1 cellular context compared by ENCODE assay signal in genomic region chr2:61178603-61179545, GRCh38.
A peak's percentile ranks its signal among the peaks of the same experiment; 100 is the strongest.
TF ChIP-seq lines count a peak whose summit lies in the region.

No MANE protein-coding gene starts in this region.

TF ChIP-seq in HepG2, 621 proteins besides CTCF, POLR2A, EP300 and RAD21 (continued from another document and continues in another):
- no peak for TF ChIP-seq CREB1 (IDR thresholded peaks at IDR 0.05)
- TF ChIP-seq CREB1 (CRISPR knock-in tag; IDR thresholded peaks at IDR 0.05): no peak
- TF ChIP-seq, protein P1, sequence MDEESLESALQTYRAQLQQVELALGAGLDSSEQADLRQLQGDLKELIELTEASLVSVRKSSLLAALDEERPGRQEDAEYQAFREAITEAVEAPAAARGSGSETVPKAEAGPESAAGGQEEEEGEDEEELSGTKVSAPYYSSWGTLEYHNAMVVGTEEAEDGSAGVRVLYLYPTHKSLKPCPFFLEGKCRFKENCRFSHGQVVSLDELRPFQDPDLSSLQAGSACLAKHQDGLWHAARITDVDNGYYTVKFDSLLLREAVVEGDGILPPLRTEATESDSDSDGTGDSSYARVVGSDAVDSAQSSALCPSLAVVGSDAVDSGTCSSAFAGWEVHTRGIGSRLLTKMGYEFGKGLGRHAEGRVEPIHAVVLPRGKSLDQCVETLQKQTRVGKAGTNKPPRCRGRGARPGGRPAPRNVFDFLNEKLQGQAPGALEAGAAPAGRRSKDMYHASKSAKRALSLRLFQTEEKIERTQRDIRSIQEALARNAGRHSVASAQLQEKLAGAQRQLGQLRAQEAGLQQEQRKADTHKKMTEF (CRISPR knock-in tag; IDR thresholded peaks at IDR 0.05): no peak
- no peak for TF ChIP-seq DBP (CRISPR knock-in tag; IDR thresholded peaks at IDR 0.05; ENCODE audit: not compliant biosample characterization)
- peak; percentile 27; the same call in 1 of the 2 replicates for TF ChIP-seq ZNF275 (CRISPR knock-in tag; IDR thresholded peaks at IDR 0.05; ENCODE audit: borderline replicate concordance)
- TF ChIP-seq DNMT1 (CRISPR knock-in tag; IDR thresholded peaks at IDR 0.05): 0 out of 2 replicates have a peak, but pooled peaks have one; percentile 45
- peak; percentile 35; the same call in 1 of the 2 replicates for TF ChIP-seq SALL1 (CRISPR knock-in tag; IDR thresholded peaks at IDR 0.05)
- TF ChIP-seq ZNF629 (CRISPR knock-in tag; conservative IDR thresholded peaks at IDR 0.05): no peak
- TF ChIP-seq JUN (CRISPR knock-in tag; IDR thresholded peaks at IDR 0.05): no peak
- TF ChIP-seq ZNF558 (CRISPR knock-in tag; IDR thresholded peaks at IDR 0.05; ENCODE audit: borderline replicate concordance): no peak
- TF ChIP-seq REL (CRISPR knock-in tag; conservative IDR thresholded peaks at IDR 0.05): no peak
- TF ChIP-seq, protein P2, sequence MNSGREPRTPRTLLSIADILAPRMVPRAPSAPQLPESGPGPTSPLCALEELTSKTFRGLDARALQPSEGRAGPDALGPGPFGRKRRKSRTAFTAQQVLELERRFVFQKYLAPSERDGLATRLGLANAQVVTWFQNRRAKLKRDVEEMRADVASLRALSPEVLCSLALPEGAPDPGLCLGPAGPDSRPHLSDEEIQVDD (CRISPR knock-in tag; IDR thresholded peaks at IDR 0.05; ENCODE audit: borderline replicate concordance): no peak
- TF ChIP-seq ZNF451 (CRISPR knock-in tag; IDR thresholded peaks at IDR 0.05): no peak
- no peak for TF ChIP-seq CEBPZ (IDR thresholded peaks at IDR 0.05; ENCODE audit: low read length)
- no peak for TF ChIP-seq ZNF547 (CRISPR knock-in tag; IDR thresholded peaks at IDR 0.05)
- TF ChIP-seq ZNF879 (CRISPR knock-in tag; IDR thresholded peaks at IDR 0.05): 0 out of 2 replicates have a peak, but pooled peaks have one; percentile 37
- no peak for TF ChIP-seq TOE1 (CRISPR knock-in tag; IDR thresholded peaks at IDR 0.05)
- no peak for TF ChIP-seq ZNF740 (CRISPR knock-in tag; IDR thresholded peaks at IDR 0.05)
- no peak for TF ChIP-seq GFI1 (CRISPR knock-in tag; IDR thresholded peaks at IDR 0.05; ENCODE audit: borderline replicate concordance)
- TF ChIP-seq ARID4A (CRISPR knock-in tag; IDR thresholded peaks at IDR 0.05; ENCODE audit: borderline replicate concordance): no peak
- no peak for TF ChIP-seq ZFAT (CRISPR knock-in tag; conservative IDR thresholded peaks at IDR 0.05)
- TF ChIP-seq ZNF230 (CRISPR knock-in tag; IDR thresholded peaks at IDR 0.05): no peak
- TF ChIP-seq PRPF4 (IDR thresholded peaks at IDR 0.05; ENCODE audit: low read depth, low read length, poor library complexity, severe bottlenecking): peak; percentile 87
- TF ChIP-seq KDM3A (CRISPR knock-in tag; IDR thresholded peaks at IDR 0.05; ENCODE audit: low read depth): no peak
- peak; percentile 96 for TF ChIP-seq ZBTB38 (CRISPR knock-in tag; IDR thresholded peaks at IDR 0.05)
- TF ChIP-seq NR0B2 (CRISPR knock-in tag; IDR thresholded peaks at IDR 0.05): no peak
- TF ChIP-seq MTA1 (CRISPR knock-in tag; IDR thresholded peaks at IDR 0.05; ENCODE audit: borderline replicate concordance): no peak
- TF ChIP-seq, protein P3, sequence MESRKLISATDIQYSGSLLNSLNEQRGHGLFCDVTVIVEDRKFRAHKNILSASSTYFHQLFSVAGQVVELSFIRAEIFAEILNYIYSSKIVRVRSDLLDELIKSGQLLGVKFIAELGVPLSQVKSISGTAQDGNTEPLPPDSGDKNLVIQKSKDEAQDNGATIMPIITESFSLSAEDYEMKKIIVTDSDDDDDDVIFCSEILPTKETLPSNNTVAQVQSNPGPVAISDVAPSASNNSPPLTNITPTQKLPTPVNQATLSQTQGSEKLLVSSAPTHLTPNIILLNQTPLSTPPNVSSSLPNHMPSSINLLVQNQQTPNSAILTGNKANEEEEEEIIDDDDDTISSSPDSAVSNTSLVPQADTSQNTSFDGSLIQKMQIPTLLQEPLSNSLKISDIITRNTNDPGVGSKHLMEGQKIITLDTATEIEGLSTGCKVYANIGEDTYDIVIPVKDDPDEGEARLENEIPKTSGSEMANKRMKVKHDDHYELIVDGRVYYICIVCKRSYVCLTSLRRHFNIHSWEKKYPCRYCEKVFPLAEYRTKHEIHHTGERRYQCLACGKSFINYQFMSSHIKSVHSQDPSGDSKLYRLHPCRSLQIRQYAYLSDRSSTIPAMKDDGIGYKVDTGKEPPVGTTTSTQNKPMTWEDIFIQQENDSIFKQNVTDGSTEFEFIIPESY (CRISPR knock-in tag; IDR thresholded peaks at IDR 0.05): peak; percentile 56; the same call in 1 of the 2 replicates
- peak; percentile 82 for TF ChIP-seq AGO2 (optimal IDR thresholded peaks at IDR 0.05; ENCODE audit: low read depth, low read length)
- TF ChIP-seq ZNF747 (CRISPR knock-in tag; IDR thresholded peaks at IDR 0.05; ENCODE audit: borderline replicate concordance): no peak
- TF ChIP-seq MTA3 (CRISPR knock-in tag; IDR thresholded peaks at IDR 0.05): no peak
- TF ChIP-seq, protein P4, sequence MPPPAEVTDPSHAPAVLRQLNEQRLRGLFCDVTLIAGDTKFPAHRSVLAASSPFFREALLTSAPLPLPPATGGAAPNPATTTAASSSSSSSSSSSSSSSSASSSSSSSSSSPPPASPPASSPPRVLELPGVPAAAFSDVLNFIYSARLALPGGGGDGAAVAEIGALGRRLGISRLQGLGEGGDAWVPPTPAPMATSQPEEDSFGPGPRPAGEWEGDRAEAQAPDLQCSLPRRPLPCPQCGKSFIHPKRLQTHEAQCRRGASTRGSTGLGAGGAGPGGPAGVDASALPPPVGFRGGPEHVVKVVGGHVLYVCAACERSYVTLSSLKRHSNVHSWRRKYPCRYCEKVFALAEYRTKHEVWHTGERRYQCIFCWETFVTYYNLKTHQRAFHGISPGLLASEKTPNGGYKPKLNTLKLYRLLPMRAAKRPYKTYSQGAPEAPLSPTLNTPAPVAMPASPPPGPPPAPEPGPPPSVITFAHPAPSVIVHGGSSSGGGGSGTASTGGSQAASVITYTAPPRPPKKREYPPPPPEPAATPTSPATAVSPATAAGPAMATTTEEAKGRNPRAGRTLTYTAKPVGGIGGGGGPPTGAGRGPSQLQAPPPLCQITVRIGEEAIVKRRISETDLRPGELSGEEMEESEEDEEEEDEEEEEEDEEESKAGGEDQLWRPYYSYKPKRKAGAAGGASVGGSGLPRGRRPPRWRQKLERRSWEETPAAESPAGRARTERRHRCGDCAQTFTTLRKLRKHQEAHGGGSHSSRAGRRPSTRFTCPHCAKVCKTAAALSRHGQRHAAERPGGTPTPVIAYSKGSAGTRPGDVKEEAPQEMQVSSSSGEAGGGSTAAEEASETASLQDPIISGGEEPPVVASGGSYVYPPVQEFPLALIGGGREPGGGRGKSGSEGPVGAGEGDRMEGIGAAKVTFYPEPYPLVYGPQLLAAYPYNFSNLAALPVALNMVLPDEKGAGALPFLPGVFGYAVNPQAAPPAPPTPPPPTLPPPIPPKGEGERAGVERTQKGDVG (CRISPR knock-in tag; IDR thresholded peaks at IDR 0.05; ENCODE audit: borderline replicate concordance): peak; percentile 57; the same call in 1 of the 2 replicates
- TF ChIP-seq TBX2 (CRISPR knock-in tag; IDR thresholded peaks at IDR 0.05; ENCODE audit: borderline replicate concordance): no peak
- TF ChIP-seq ZSCAN25 (CRISPR knock-in tag; IDR thresholded peaks at IDR 0.05): no peak
- 0 out of 2 replicates have a peak, but pooled peaks have one; percentile 47 for TF ChIP-seq ZNF782 (CRISPR knock-in tag; IDR thresholded peaks at IDR 0.05; ENCODE audit: borderline replicate concordance)
- TF ChIP-seq ZBTB14 (CRISPR knock-in tag; IDR thresholded peaks at IDR 0.05): no peak
- no peak for TF ChIP-seq JUND (CRISPR knock-in tag; IDR thresholded peaks at IDR 0.05)
- TF ChIP-seq, protein P5, sequence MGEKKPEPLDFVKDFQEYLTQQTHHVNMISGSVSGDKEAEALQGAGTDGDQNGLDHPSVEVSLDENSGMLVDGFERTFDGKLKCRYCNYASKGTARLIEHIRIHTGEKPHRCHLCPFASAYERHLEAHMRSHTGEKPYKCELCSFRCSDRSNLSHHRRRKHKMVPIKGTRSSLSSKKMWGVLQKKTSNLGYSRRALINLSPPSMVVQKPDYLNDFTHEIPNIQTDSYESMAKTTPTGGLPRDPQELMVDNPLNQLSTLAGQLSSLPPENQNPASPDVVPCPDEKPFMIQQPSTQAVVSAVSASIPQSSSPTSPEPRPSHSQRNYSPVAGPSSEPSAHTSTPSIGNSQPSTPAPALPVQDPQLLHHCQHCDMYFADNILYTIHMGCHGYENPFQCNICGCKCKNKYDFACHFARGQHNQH (CRISPR knock-in tag; IDR thresholded peaks at IDR 0.05): no peak
- no peak for TF ChIP-seq MAFF (IDR thresholded peaks at IDR 0.05; ENCODE audit: low read depth, low read length)
- TF ChIP-seq SOX6 (IDR thresholded peaks at IDR 0.05): no peak
- TF ChIP-seq SOX6 (CRISPR knock-in tag; IDR thresholded peaks at IDR 0.05): 0 out of 2 replicates have a peak, but pooled peaks have one; percentile 17
- TF ChIP-seq ZNF337 (CRISPR knock-in tag; IDR thresholded peaks at IDR 0.05; ENCODE audit: borderline replicate concordance, low read depth): no peak
